In genomic region chr11:10806206-10806605, GRCh38 we compare ENCODE assay signal across 10 cellular contexts. TPM values are rescaled to one million over a fixed set of nuclear protein-coding genes. Genes with fewer than 3 reads are reported as not detected.
A peak's percentile ranks its signal among the peaks of the same experiment; 100 is the strongest.
DNase-seq lines count a peak whose midpoint lies in the region; ATAC-seq and TF ChIP-seq lines count a peak whose summit lies in the region.
"Had no signal": no experiment of that assay in that cellular context is flagged by ENCODE, and none has a peak within 500 bp of the region (broad histone marks: within the 10 kb centered on the region; RNA-seq: fewer than 3 reads in every experiment).

No MANE protein-coding gene starts in this region.

- TF ChIP-seq CTCF in Calu3 (IDR thresholded peaks at IDR 0.05; ENCODE audit: unreplicated experiment), result no peak
- no peak for TF ChIP-seq CTCF in PC-3 (conservative IDR thresholded peaks at IDR 0.05; ENCODE audit: low read depth, low read length)
- no peak for TF ChIP-seq CTCF in endodermal cell (conservative IDR thresholded peaks at IDR 0.05)

- H3K4me3 Mint-ChIP-seq in Calu3 (ENCODE audit: low read depth, unreplicated experiment) (peak overlapping the region; percentile 95), endodermal cell (peak overlapping the region; percentile 96)

- no peaks in the 10 kb centered on the region for H3K9me2 ChIP-seq in PC-3 (replicated peaks; ENCODE audit: low read length)

- H3K4me1 ChIP-seq in PC-3 (ENCODE audit: insufficient read depth, low read length) (peaks cover 29% of the 10 kb centered on the region), endodermal cell (ENCODE audit: control insufficient read depth, insufficient read depth, low read length) (peaks cover 3% of the 10 kb centered on the region), trophoblast cell (ENCODE audit: control insufficient read depth in 1 of 2, insufficient read depth in 2 of 2, low read length in 2 of 2) (peaks cover 0 to 3% of the 10 kb centered on the region in 2 experiments)

- H3K4me2 ChIP-seq in PC-3 (ENCODE audit: low read length) (peak overlapping the region; percentile 92), trophoblast cell (ENCODE audit: low read length) (peak overlapping the region; percentile 45)

- 97 to 100% methylated on average over 1 to 4 of the region's 4 CpGs for WGBS in endodermal cell (ENCODE audit: insufficient coverage in 1 of 2, insufficient read length in 1 of 2), 2 experiments
- WGBS in trophoblast cell (ENCODE audit: extremely low coverage, insufficient coverage, insufficient read length), result no CpG with 5 or more reads among the region's 4 CpGs

- H3K27ac Mint-ChIP-seq in Calu3 (ENCODE audit: unreplicated experiment) (peak overlapping the region; percentile 96), endodermal cell (peak overlapping the region; percentile 99)

- H2BK5ac ChIP-seq in trophoblast cell (ENCODE audit: low read depth, low read length, poor library complexity), result no peak overlapping the region

- no peaks in the 10 kb centered on the region for H3K27me3 Mint-ChIP-seq in Calu3 (ENCODE audit: unreplicated experiment)
- no peaks in the 10 kb centered on the region for H3K27me3 Mint-ChIP-seq in endodermal cell (ENCODE audit: insufficient read depth)

- no peak overlapping the region for H4K91ac ChIP-seq in trophoblast cell (ENCODE audit: low read depth, low read length)

- peaks cover 16% of the 10 kb centered on the region for H3K79me1 ChIP-seq in trophoblast cell (ENCODE audit: low read length)

- no peak for DNase-seq in Calu3
- DNase-seq in PC-3, result no peak
- DNase-seq in endodermal cell, result no peak
- DNase-seq in trophoblast cell, result peak in 1 of 2 donors; percentile 14
- no peak for DNase-seq in NCI-H748 treated with DMSO at 0.1 percent for 48 hours (lab: John Stamatoyannopoulos, UW)
- DNase-seq in activated gamma-delta T cell (lab: John Stamatoyannopoulos, UW), result no peak
- no peak for DNase-seq in stimulated activated CD4-positive, alpha-beta T cell treated with anti-CD3 and anti-CD28 coated beads, Interleukin-4, amount 100 ng/mL, for 24 hours
- DNase-seq: aorta, kidney glomerular epithelial cell had no signal

- no peaks in the 10 kb centered on the region for H3K9me3 Mint-ChIP-seq in Calu3 (ENCODE audit: low read depth, unreplicated experiment)
- no peaks in the 10 kb centered on the region for H3K9me3 Mint-ChIP-seq in endodermal cell

- no peak overlapping the region for H2BK120ac ChIP-seq in trophoblast cell (ENCODE audit: insufficient read depth, low read length, poor library complexity)

- POLR2A ChIA-PET in PC-3 (lab: Charles Lee; ENCODE audit: unreplicated experiment), result no interaction called here

- H4K8ac ChIP-seq in trophoblast cell (ENCODE audit: low read depth, low read length), result no peak overlapping the region

- no peak overlapping the region for H2AK5ac ChIP-seq in trophoblast cell (ENCODE audit: low read length)

- peaks cover 7% of the 10 kb centered on the region for H3K4me1 Mint-ChIP-seq in Calu3 (ENCODE audit: low read depth, unreplicated experiment)
- peaks cover 33% of the 10 kb centered on the region for H3K4me1 Mint-ChIP-seq in endodermal cell

- CTCF ChIA-PET in Calu3 (lab: Charles Lee) (no interaction called here), PC-3 (lab: Charles Lee) (no interaction called here)

- H3K27me3 ChIP-seq in PC-3 (ENCODE audit: low read length) (no peaks in the 10 kb centered on the region), endodermal cell (ENCODE audit: control insufficient read depth, insufficient read depth, low read length, poor library complexity, severe bottlenecking) (no peaks in the 10 kb centered on the region), trophoblast cell (ENCODE audit: insufficient read depth, low read length) (peaks cover 4% of the 10 kb centered on the region)

- no peak overlapping the region for H3K23ac ChIP-seq in trophoblast cell (ENCODE audit: low read length)

- H3K9me3 ChIP-seq in PC-3 (ENCODE audit: low read length) (no peaks in the 10 kb centered on the region), endodermal cell (ENCODE audit: control insufficient read depth, low read length) (no peaks in the 10 kb centered on the region), trophoblast cell (ENCODE audit: insufficient read depth, low read depth, low read length) (peaks cover 2% of the 10 kb centered on the region)

- peaks cover 97% of the 10 kb centered on the region for H3K79me2 ChIP-seq in PC-3 (ENCODE audit: low read length)
- peaks cover 22% of the 10 kb centered on the region for H3K79me2 ChIP-seq in trophoblast cell (ENCODE audit: control insufficient read depth, insufficient read depth, low read length, poor library complexity)

- peaks cover 84% of the 10 kb centered on the region for H3K36me3 Mint-ChIP-seq in Calu3 (ENCODE audit: insufficient read depth, unreplicated experiment)
- H3K36me3 Mint-ChIP-seq in endodermal cell (ENCODE audit: low read depth), result peaks cover 68% of the 10 kb centered on the region

- H3K9ac ChIP-seq in PC-3 (ENCODE audit: low read length) (peak overlapping the region; percentile 97; the same call in 1 of the 2 replicates), endodermal cell (ENCODE audit: extremely low read depth, low read length, poor library complexity, severe bottlenecking) (no peak overlapping the region), trophoblast cell (ENCODE audit: low read length) (no peak overlapping the region)

- no peak for ATAC-seq in PC-3
- no peak for ATAC-seq in HG02970 (IDR thresholded peaks at IDR 0.05; ENCODE audit: low FRiP score, unreplicated experiment)

- BruUV-seq in Calu3 (replicated peaks; lab: Mats Ljungman, UMichigan), result no TSS peak
- no TSS peak for BruUV-seq in PC-3 (replicated peaks; lab: Mats Ljungman, UMichigan)

- H3K4me3 ChIP-seq in PC-3 (ENCODE audit: low read length) (peak overlapping the region; percentile 92), endodermal cell (ENCODE audit: low read length) (peak overlapping the region; percentile 97), trophoblast cell (ENCODE audit: low read depth, low read length) (no peak overlapping the region)

- H3F3A ChIP-seq in PC-3 (ENCODE audit: low read length, unreplicated experiment), result peaks cover 14% of the 10 kb centered on the region

- intact Hi-C loops in Calu3 (cut with micrococcal nuclease; ENCODE audit: unreplicated experiment), result loop anchor here (5.0 to 10.0 kb wide), 3 partner anchors 51 to 126 kb away; partner anchors contain the start of gene ZBED5
- intact Hi-C loops in PC-3 (cut with micrococcal nuclease), result no loop called here

- H3K27ac ChIP-seq in PC-3 (ENCODE audit: low read length) (no peak overlapping the region), endodermal cell (ENCODE audit: low read depth, low read length) (no peak overlapping the region), trophoblast cell (ENCODE audit: low read depth, low read length) (no peak overlapping the region)

- no peak overlapping the region for H2AFZ ChIP-seq in PC-3 (ENCODE audit: low read length)
- H2AFZ ChIP-seq in trophoblast cell (ENCODE audit: insufficient read depth, low read length, poor library complexity), result no peak overlapping the region

- H4K12ac ChIP-seq in trophoblast cell (ENCODE audit: low read depth, low read length), result no peak overlapping the region

- H3K36me3 ChIP-seq in PC-3 (ENCODE audit: low read depth, low read length) (peaks cover 64% of the 10 kb centered on the region), endodermal cell (ENCODE audit: control insufficient read depth, insufficient read depth, low read length) (peaks cover 64% of the 10 kb centered on the region), trophoblast cell (ENCODE audit: control insufficient read depth in 1 of 2, insufficient read depth in 2 of 2, low read length in 2 of 2) (peaks cover 23 to 48% of the 10 kb centered on the region in 2 experiments)

- H4K20me1 ChIP-seq in PC-3 (ENCODE audit: low read length), result peaks cover 66% of the 10 kb centered on the region

- H2BK12ac ChIP-seq in trophoblast cell (ENCODE audit: low read length), result no peak overlapping the region

- no peak overlapping the region for H3K18ac ChIP-seq in trophoblast cell (ENCODE audit: low read length)

- no peak overlapping the region for H3K14ac ChIP-seq in trophoblast cell (ENCODE audit: low read length)

- peak overlapping the region; percentile 77 for H3K4ac ChIP-seq in trophoblast cell (ENCODE audit: low read depth, low read length)

RNA-seq across cellular contexts. Expression of gene EIF4G2, which starts 2.5 kb away (rescaled TPM):
- 690 and 772 TPM in 2 replicates for total RNA-seq in Calu3 (2022)
- total RNA-seq in PC-3 (2014; rRNA removed), result 999 and 1,007 TPM in 2 replicates
- total RNA-seq in endodermal cell, result 1,000 to 10,000 TPM in 1 of 2 donors, 100 to 1,000 TPM in 1; 753 to 1,007 TPM
- 784 TPM for polyA plus RNA-seq in endodermal cell (2013, experiment 1 of 2)
- 809 TPM for polyA plus RNA-seq in endodermal cell (2013, experiment 2 of 2)
- polyA plus RNA-seq in trophoblast cell (2013), result 1,646 and 1,688 TPM in 2 replicates

RNA-seq across cellular contexts. Expression of gene ZBED5, which starts 51.6 kb away (rescaled TPM):
- total RNA-seq in Calu3 (2022) (49.8 and 51.4 TPM in 2 replicates), PC-3 (2014; rRNA removed) (19.5 and 21.0 TPM in 2 replicates), endodermal cell (10 to 100 TPM; 51.6 to 57.8 TPM)
- polyA plus RNA-seq in endodermal cell (2013, experiment 1 of 2), result 89.5 TPM
- polyA plus RNA-seq in endodermal cell (2013, experiment 2 of 2), result 88.8 TPM
- polyA plus RNA-seq in trophoblast cell (2013), result 22.2 and 22.5 TPM in 2 replicates

RNA-seq across cellular contexts. Expression of gene CTR9, which starts 55.2 kb away (rescaled TPM):
- total RNA-seq in Calu3 (2022) (31.4 and 34.0 TPM in 2 replicates), PC-3 (2014; rRNA removed) (20.0 and 21.9 TPM in 2 replicates), endodermal cell (10 to 100 TPM; 32.7 to 37.5 TPM)
- polyA plus RNA-seq in endodermal cell (2013, experiment 1 of 2), result 37.6 TPM
- 34.5 TPM for polyA plus RNA-seq in endodermal cell (2013, experiment 2 of 2)
- polyA plus RNA-seq in trophoblast cell (2013), result 27.9 and 28.4 TPM in 2 replicates
